21 cellular contexts compared by ENCODE assay signal in genomic region chr1:56147020-56147419, GRCh38.
DNase-seq lines count a peak whose midpoint lies in the region; ATAC-seq and TF ChIP-seq lines count a peak whose summit lies in the region.
"Had no signal": no experiment of that assay in that cellular context is flagged by ENCODE, and none has a peak within 500 bp of the region (broad histone marks: within the 10 kb centered on the region; RNA-seq: fewer than 3 reads in every experiment).

No MANE protein-coding gene starts in this region.

- H3K4me1 ChIP-seq in left ventricle myocardium inferior, result peaks cover 38% of the 10 kb centered on the region
- no peaks in the 10 kb centered on the region for H3K4me1 ChIP-seq in left lung
- H3K4me1 ChIP-seq in thoracic aorta (ENCODE audit: control insufficient read depth in 1 of 2, low read depth in 2 of 2), result peaks cover 11 to 35% of the 10 kb centered on the region in 2 donors
- H3K4me1 ChIP-seq: SJSA1 had no signal

- no peak overlapping the region for H3K4me3 Mint-ChIP-seq in stimulated activated naive CD8-positive, alpha-beta T cell treated with anti-CD3 and anti-CD28 coated beads, Interleukin-15, amount 100 ng/mL, for 72 hours
- H3K4me3 Mint-ChIP-seq: CD8-positive, alpha-beta T cell had no signal

- H3K27ac ChIP-seq in left ventricle myocardium inferior (replicated peaks) (peak overlapping the region; percentile 13), left lung (no peak overlapping the region), thoracic aorta (peak overlapping the region; percentile 4 to 39)
- H3K27ac ChIP-seq: SJSA1 had no signal

- H3K9me3 ChIP-seq in left ventricle myocardium inferior (replicated peaks), result no peaks in the 10 kb centered on the region
- no peaks in the 10 kb centered on the region for H3K9me3 ChIP-seq in left lung
- no peaks in the 10 kb centered on the region for H3K9me3 ChIP-seq in thoracic aorta
- H3K9me3 ChIP-seq: SJSA1 had no signal

- intact Hi-C loops in left ventricle myocardium inferior (cut with micrococcal nuclease) (no loop called here), cardiac septum (cut with DNase I) (loop anchor here (5.0 kb wide), 3 partner anchors 65 to 430 kb away; partner anchors contain the start of gene PLPP3), left lung (cut with DNase I) (no loop called here)

- H3K4me3 ChIP-seq in left ventricle myocardium inferior, result no peak overlapping the region
- H3K4me3 ChIP-seq in left lung, result no peak overlapping the region
- H3K4me3 ChIP-seq in thoracic aorta, result no peak overlapping the region
- H3K4me3 ChIP-seq: SJSA1 had no signal

- H3K4me1 Mint-ChIP-seq in stimulated activated naive CD8-positive, alpha-beta T cell treated with anti-CD3 and anti-CD28 coated beads, Interleukin-15, amount 100 ng/mL, for 72 hours, result no peaks in the 10 kb centered on the region

- TF ChIP-seq CTCF in left ventricle myocardium inferior (IDR thresholded peaks at IDR 0.05; ENCODE audit: borderline replicate concordance) (no peak), left lung (IDR thresholded peaks at IDR 0.05) (no peak), thoracic aorta (IDR thresholded peaks at IDR 0.05) (no peak)

- no peak overlapping the region for H3K27ac Mint-ChIP-seq in stimulated activated naive CD8-positive, alpha-beta T cell treated with anti-CD3 and anti-CD28 coated beads, Interleukin-15, amount 100 ng/mL, for 72 hours
- H3K27ac Mint-ChIP-seq: CD8-positive, alpha-beta T cell had no signal

- H3K27me3 ChIP-seq in left ventricle myocardium inferior (ENCODE audit: low read depth) (no peaks in the 10 kb centered on the region), left lung (no peaks in the 10 kb centered on the region), thoracic aorta (replicated peaks; ENCODE audit: insufficient read depth) (no peaks in the 10 kb centered on the region)
- H3K27me3 ChIP-seq: SJSA1 had no signal

- H3K9me3 Mint-ChIP-seq in stimulated activated naive CD8-positive, alpha-beta T cell treated with anti-CD3 and anti-CD28 coated beads, Interleukin-15, amount 100 ng/mL, for 72 hours, result peaks cover 0 to 7% of the 10 kb centered on the region in 2 donors
- H3K9me3 Mint-ChIP-seq: CD8-positive, alpha-beta T cell had no signal

- DNase-seq in left ventricle myocardium inferior, result no peak
- no peak for DNase-seq in cardiac septum (ENCODE audit: low spot score)
- DNase-seq in left lung, result no peak
- no peak for DNase-seq in thoracic aorta (ENCODE audit: low spot score)
- no peak for DNase-seq in stimulated activated naive CD8-positive, alpha-beta T cell treated with anti-CD3 and anti-CD28 coated beads, Interleukin-15, amount 100 ng/mL, for 72 hours
- DNase-seq: 8988T; AML-193; C1 segment of cervical spinal cord; CD8-positive, alpha-beta T cell; DMS153; NCI-H1105; NCI-H146; NCI-H2029; NCI-H2227 treated with DMSO at 0.1 percent for 48 hours; NCI-H510A treated with DMSO at 0.1 percent for 48 hours; NCI-H774; NK-92 treated with Interleukin-12 subunit alpha and Interleukin-12 subunit beta, amount 100 ng/mL, for 24 hours had no signal

- no peaks in the 10 kb centered on the region for H3K36me3 ChIP-seq in left ventricle myocardium inferior
- no peaks in the 10 kb centered on the region for H3K36me3 ChIP-seq in left lung
- H3K36me3 ChIP-seq in thoracic aorta, result no peaks in the 10 kb centered on the region
- H3K36me3 ChIP-seq: SJSA1 had no signal

- ATAC-seq in left lung (peak; percentile 45), thoracic aorta (ENCODE audit: insufficient number of reproducible peaks, low FRiP score, low read depth) (no peak), GM21447 (IDR thresholded peaks at IDR 0.05; ENCODE audit: unreplicated experiment) (no peak), GM21825 (IDR thresholded peaks at IDR 0.05; ENCODE audit: unreplicated experiment) (no peak)
- no peak for ATAC-seq in stimulated activated naive CD8-positive, alpha-beta T cell treated with anti-CD3 and anti-CD28 coated beads, Interleukin-15, amount 100 ng/mL, for 72 hours
- ATAC-seq: CD8-positive, alpha-beta T cell; Panc1 had no signal

- H3K27me3 Mint-ChIP-seq in stimulated activated naive CD8-positive, alpha-beta T cell treated with anti-CD3 and anti-CD28 coated beads, Interleukin-15, amount 100 ng/mL, for 72 hours, result no peaks in the 10 kb centered on the region

Comparison
In these comparisons a context has a peak if more than half of its experiments do, and no peak if none do; other contexts are left out.
1. H3K27ac ChIP-seq: peak in left ventricle myocardium inferior (single experiment) and thoracic aorta (2 of 2); none in left lung (0 of 2).